ENCODE assay signal across 8 cellular contexts in genomic region chr5:131169810-131170539, GRCh38. TPM values are rescaled to one million over a fixed set of nuclear protein-coding genes. Genes with fewer than 3 reads are reported as not detected.
DNase-seq lines count a peak whose midpoint lies in the region; ATAC-seq and TF ChIP-seq lines count a peak whose summit lies in the region.

No MANE protein-coding gene starts in this region.

- H3K9me3 ChIP-seq in DOHH2 (ENCODE audit: control insufficient read depth, insufficient read depth, low read length) = no peaks in the 10 kb centered on the region
- no peaks in the 10 kb centered on the region for H3K9me3 ChIP-seq in OCI-LY3 (ENCODE audit: insufficient read depth, low read length)
- no peaks in the 10 kb centered on the region for H3K9me3 ChIP-seq in trophoblast cell (ENCODE audit: insufficient read depth, low read depth, low read length)

- H3K23ac ChIP-seq in trophoblast cell (ENCODE audit: low read length) = no peak overlapping the region

- H3K36me3 ChIP-seq in DOHH2 (ENCODE audit: control insufficient read depth, low read length) (peaks cover 16% of the 10 kb centered on the region), OCI-LY3 (replicated peaks; ENCODE audit: low read depth, low read length) (no peaks in the 10 kb centered on the region), trophoblast cell (ENCODE audit: control insufficient read depth in 1 of 2, insufficient read depth in 2 of 2, low read length in 2 of 2) (no peaks in the 10 kb centered on the region)

- H3K4me1 ChIP-seq in DOHH2 (ENCODE audit: control insufficient read depth, low read length) (peaks cover 38% of the 10 kb centered on the region), OCI-LY3 (ENCODE audit: low read length) (0 out of 2 replicates have a peak, but pooled peaks cover 10% of the 10 kb centered on the region), trophoblast cell (ENCODE audit: control insufficient read depth in 1 of 2, insufficient read depth in 2 of 2, low read length in 2 of 2) (peaks cover 0 to 5% of the 10 kb centered on the region in 2 experiments)

- H3K14ac ChIP-seq in trophoblast cell (ENCODE audit: low read length) = no peak overlapping the region

- TF ChIP-seq CTCF in DOHH2 (IDR thresholded peaks at IDR 0.05; ENCODE audit: low read depth, low read length, poor library complexity, severe bottlenecking) = no peak
- no peak for TF ChIP-seq CTCF in OCI-LY3 (IDR thresholded peaks at IDR 0.05; ENCODE audit: low read depth, low read length)
- TF ChIP-seq CTCF in epithelial cell of esophagus (IDR thresholded peaks at IDR 0.05; ENCODE audit: insufficient read depth, low read depth, low read length, missing control alignments) = no peak
- no peak for TF ChIP-seq CTCF in GM10266 (IDR thresholded peaks at IDR 0.05; ENCODE audit: control insufficient read depth, insufficient read depth, low read depth, missing control alignments)

- H3K4me3 ChIP-seq in DOHH2 (ENCODE audit: low read length) (peak overlapping the region; percentile 99), OCI-LY3 (ENCODE audit: low read length) (peak overlapping the region; percentile 81), epithelial cell of esophagus (ENCODE audit: low read length) (peak overlapping the region; percentile 66), trophoblast cell (ENCODE audit: low read depth, low read length) (peak overlapping the region; percentile 54)

- peak overlapping the region; percentile 66 for H3K9ac ChIP-seq in OCI-LY3 (ENCODE audit: low read length)
- peak overlapping the region; percentile 42 for H3K9ac ChIP-seq in trophoblast cell (ENCODE audit: low read length)

- no peak overlapping the region for H2AK5ac ChIP-seq in trophoblast cell (ENCODE audit: low read length)

- WGBS in trophoblast cell (ENCODE audit: extremely low coverage, insufficient coverage, insufficient read length) = no CpG with 5 or more reads among the region's 16 CpGs

- H2BK12ac ChIP-seq in trophoblast cell (ENCODE audit: low read length) = no peak overlapping the region

- ATAC-seq in GM21390 (IDR thresholded peaks at IDR 0.05; ENCODE audit: unreplicated experiment) (no peak), GM18868 (IDR thresholded peaks at IDR 0.05; ENCODE audit: unreplicated experiment) (no peak)

- H3K79me2 ChIP-seq in DOHH2 (ENCODE audit: control insufficient read depth, low read length) = peaks cover 43% of the 10 kb centered on the region
- H3K79me2 ChIP-seq in OCI-LY3 (ENCODE audit: low read length) = peaks cover 25% of the 10 kb centered on the region
- H3K79me2 ChIP-seq in trophoblast cell (ENCODE audit: control insufficient read depth, insufficient read depth, low read length, poor library complexity) = peaks cover under 1% of the 10 kb centered on the region

- no peak overlapping the region for H3K18ac ChIP-seq in trophoblast cell (ENCODE audit: low read length)

- H3K27me3 ChIP-seq in DOHH2 (ENCODE audit: control insufficient read depth, low read length) (no peaks in the 10 kb centered on the region), OCI-LY3 (ENCODE audit: low read depth, low read length) (no peaks in the 10 kb centered on the region), trophoblast cell (ENCODE audit: insufficient read depth, low read length) (no peaks in the 10 kb centered on the region)

- peaks cover 4% of the 10 kb centered on the region; the same call in 1 of the 2 replicates for H3F3A ChIP-seq in DOHH2 (ENCODE audit: control insufficient read depth, insufficient read depth)

- peak overlapping the region; percentile 21 for H4K8ac ChIP-seq in trophoblast cell (ENCODE audit: low read depth, low read length)

- no peak overlapping the region for H4K91ac ChIP-seq in trophoblast cell (ENCODE audit: low read depth, low read length)

- H2AFZ ChIP-seq in OCI-LY3 (ENCODE audit: low read depth, low read length) (peak overlapping the region; percentile 34; the same call in 1 of the 2 replicates), trophoblast cell (ENCODE audit: insufficient read depth, low read length, poor library complexity) (no peak overlapping the region)

- H2BK5ac ChIP-seq in trophoblast cell (ENCODE audit: low read depth, low read length, poor library complexity) = no peak overlapping the region

- peaks cover under 1% of the 10 kb centered on the region for H3K79me1 ChIP-seq in trophoblast cell (ENCODE audit: low read length)

- H3K4me2 ChIP-seq in DOHH2 (ENCODE audit: low read length) (peak overlapping the region; percentile 70), OCI-LY3 (ENCODE audit: low read length) (peak overlapping the region; percentile 72), trophoblast cell (ENCODE audit: low read length) (peak overlapping the region; percentile 69)

- no peak overlapping the region for H3K4ac ChIP-seq in trophoblast cell (ENCODE audit: low read depth, low read length)

- peak overlapping the region; percentile 63 for H4K12ac ChIP-seq in trophoblast cell (ENCODE audit: low read depth, low read length)

- peak; percentile 8 for DNase-seq in epithelial cell of esophagus (ENCODE audit: low read depth)
- DNase-seq in trophoblast cell = no peak
- DNase-seq in GM10266 (ENCODE audit: extremely low spot score) = no peak
- no peak for DNase-seq in HUDEP-2 (lab: John Stamatoyannopoulos, UW; ENCODE audit: unreplicated experiment in 76 of 76)

- H3K27ac ChIP-seq in DOHH2 (ENCODE audit: low read depth, low read length) = peak overlapping the region; percentile 53
- peak overlapping the region; percentile 33; the same call in 1 of the 2 replicates for H3K27ac ChIP-seq in OCI-LY3 (ENCODE audit: low read length)
- H3K27ac ChIP-seq in trophoblast cell (ENCODE audit: low read depth, low read length) = no peak overlapping the region

- H4K20me1 ChIP-seq in DOHH2 (ENCODE audit: control insufficient read depth, insufficient read depth, low read depth, low read length) (no peaks in the 10 kb centered on the region), OCI-LY3 (ENCODE audit: insufficient read depth, low read length) (no peaks in the 10 kb centered on the region)

- H3K9me2 ChIP-seq in DOHH2 (replicated peaks; ENCODE audit: control insufficient read depth, low read length) = no peaks in the 10 kb centered on the region

- H2BK120ac ChIP-seq in trophoblast cell (ENCODE audit: insufficient read depth, low read length, poor library complexity) = no peak overlapping the region

RNA-seq across cellular contexts. Expression of gene LYRM7, which starts 0.8 kb away (rescaled TPM):
- polyA plus RNA-seq in trophoblast cell (2013) = 3.2 TPM in 2 replicates

RNA-seq across cellular contexts. Expression of gene HINT1, which starts 4.9 kb away (rescaled TPM):
- polyA plus RNA-seq in trophoblast cell (2013) = 262 and 267 TPM in 2 replicates
